ENCODE assay signal across 8 cellular contexts in the genomic region with DNA sequence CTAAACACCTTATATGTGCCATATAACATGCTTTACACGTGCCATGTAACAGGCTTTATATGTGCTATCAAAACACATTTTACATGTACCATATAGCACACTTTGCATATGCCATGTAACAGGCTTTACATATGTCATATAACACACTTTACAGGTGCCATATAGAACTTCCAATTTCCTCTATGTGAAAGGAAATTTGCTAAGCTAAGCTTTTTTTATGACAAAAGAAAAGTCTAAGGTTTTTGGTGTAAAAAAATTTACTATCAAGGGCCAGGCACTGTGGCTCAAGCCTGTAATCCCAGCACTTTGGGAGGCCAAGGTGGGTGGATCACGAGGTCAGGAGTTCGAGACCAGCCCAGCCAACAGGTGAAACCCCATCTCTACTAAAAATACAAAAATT.
"Had no signal": no experiment of that assay in that cellular context is flagged by ENCODE, and none has a peak within 500 bp of the region (broad histone marks: within the 10 kb centered on the region; RNA-seq: fewer than 3 reads in every experiment).

No MANE protein-coding gene starts in this region.

- H3K4me1 ChIP-seq: HAP-1 had no signal

- H3K9me3 ChIP-seq: HAP-1 had no signal

- H2AFZ ChIP-seq: GM23248 had no signal

- DNase-seq: GM23248, GOT3, H7, HFFc6, KG1 had no signal

- H3K36me3 ChIP-seq: HAP-1 had no signal

- H3K4me3 ChIP-seq: GM23248, HAP-1 had no signal

- H3K9ac ChIP-seq: GM23248 had no signal

- ATAC-seq: HCT116 had no signal

- H3K27ac ChIP-seq: GM23248, HL-60 had no signal
